In genomic region chr5:2748841-2749513, GRCh38 we compare ENCODE assay signal across 13 cellular contexts. TPM values are rescaled to one million over a fixed set of nuclear protein-coding genes. Genes with fewer than 3 reads are reported as not detected.
DNase-seq lines count a peak whose midpoint lies in the region; ATAC-seq and TF ChIP-seq lines count a peak whose summit lies in the region.
"Had no signal": no experiment of that assay in that cellular context is flagged by ENCODE, and none has a peak within 500 bp of the region (broad histone marks: within the 10 kb centered on the region; RNA-seq: fewer than 3 reads in every experiment).

No MANE protein-coding gene starts in this region.

- TF ChIP-seq CTCF in mammary epithelial cell (conservative IDR thresholded peaks at IDR 0.05 in 1 of 2, IDR thresholded peaks at IDR 0.05 in 1 of 2; ENCODE audit: extremely low read depth in 1 of 2, insufficient read depth in 1 of 2, low read depth in 1 of 2, low read length in 2 of 2) (no peak), suprapubic skin (IDR thresholded peaks at IDR 0.05) (no peak)

- DNase-seq in activated CD4-positive, alpha-beta memory T cell treated with anti-CD3 and anti-CD28 coated beads, Interleukin-2, amount 10 ng/mL, durations not matched to agents 7 days and 5 days = no peak
- DNase-seq in activated CD4-positive, alpha-beta memory T cell treated with anti-CD3 and anti-CD28 coated beads for 36 hours = no peak
- peak; percentile 32 for DNase-seq in mammary epithelial cell
- DNase-seq in kidney tubule cell (ENCODE audit: low spot score) = peak; percentile 11
- no peak for DNase-seq in suprapubic skin (ENCODE audit: low spot score in 2 of 2)
- DNase-seq in MV-4-11 (lab: John Stamatoyannopoulos, UW) = no peak
- DNase-seq: activated T-cell treated with anti-CD3 and anti-CD28 coated beads, Interleukin-2, amount 50 U/mL, for 1 hour; NCI-H1436; SHP77 had no signal

- H3K4me1 Mint-ChIP-seq in activated CD4-positive, alpha-beta memory T cell treated with anti-CD3 and anti-CD28 coated beads, Interleukin-2, amount 10 ng/mL, durations not matched to agents 7 days and 5 days = peaks cover 1% of the 10 kb centered on the region
- no peaks in the 10 kb centered on the region for H3K4me1 Mint-ChIP-seq in activated CD4-positive, alpha-beta memory T cell treated with anti-CD3 and anti-CD28 coated beads for 36 hours (ENCODE audit: low read depth)

- dilution Hi-C loops in mammary epithelial cell (cut with HindIII; ENCODE audit: low sequenced_read_pairs) = loop anchor here (10.0 kb wide), 1 partner anchor 566 kb away; no protein-coding TSS in a partner anchor

- no peaks in the 10 kb centered on the region for H3K27me3 ChIP-seq in mammary epithelial cell (ENCODE audit: insufficient read depth, low read length)
- peaks cover 34% of the 10 kb centered on the region for H3K27me3 ChIP-seq in suprapubic skin

- CTCF ChIA-PET in activated CD4-positive, alpha-beta memory T cell treated with anti-CD3 and anti-CD28 coated beads, Interleukin-2, amount 10 ng/mL, durations not matched to agents 7 days and 5 days (lab: Charles Lee) = no interaction called here
- CTCF ChIA-PET in activated CD4-positive, alpha-beta memory T cell treated with anti-CD3 and anti-CD28 coated beads for 36 hours (lab: Charles Lee) = no interaction called here
- CTCF ChIA-PET in mammary epithelial cell (lab: Charles Lee; ENCODE audit: low non-redundant PET) = no interaction called here

- TF ChIP-seq EP300 in suprapubic skin (IDR thresholded peaks at IDR 0.05) = no peak

- H3K4me2 ChIP-seq in mammary epithelial cell (ENCODE audit: insufficient read depth, low read depth, low read length) = peak overlapping the region; percentile 94

- peaks cover 15% of the 10 kb centered on the region for H4K20me1 ChIP-seq in mammary epithelial cell (ENCODE audit: insufficient read depth, low read length)

- peaks cover 91% of the 10 kb centered on the region for H3K79me2 ChIP-seq in mammary epithelial cell (ENCODE audit: insufficient read depth, low read length)

- H3K9me3 Mint-ChIP-seq in activated CD4-positive, alpha-beta memory T cell treated with anti-CD3 and anti-CD28 coated beads, Interleukin-2, amount 10 ng/mL, durations not matched to agents 7 days and 5 days = peaks cover 6% of the 10 kb centered on the region
- peaks cover 4% of the 10 kb centered on the region for H3K9me3 Mint-ChIP-seq in activated CD4-positive, alpha-beta memory T cell treated with anti-CD3 and anti-CD28 coated beads for 36 hours

- peaks cover 16% of the 10 kb centered on the region for H3K36me3 Mint-ChIP-seq in activated CD4-positive, alpha-beta memory T cell treated with anti-CD3 and anti-CD28 coated beads, Interleukin-2, amount 10 ng/mL, durations not matched to agents 7 days and 5 days (ENCODE audit: low read depth)
- peaks cover 9% of the 10 kb centered on the region for H3K36me3 Mint-ChIP-seq in activated CD4-positive, alpha-beta memory T cell treated with anti-CD3 and anti-CD28 coated beads for 36 hours

- in situ Hi-C loops in mammary epithelial cell (cut with MboI; ENCODE audit: low sequenced_read_pairs in 2 of 2) = loop anchor here (5.0 kb wide), 1 partner anchor 848 kb away; the partner anchor contains the start of gene IRX1 (in 2 of the 2)

- POLR2A ChIA-PET in activated CD4-positive, alpha-beta memory T cell treated with anti-CD3 and anti-CD28 coated beads, Interleukin-2, amount 10 ng/mL, durations not matched to agents 7 days and 5 days (lab: Charles Lee) = no interaction called here
- POLR2A ChIA-PET in activated CD4-positive, alpha-beta memory T cell treated with anti-CD3 and anti-CD28 coated beads for 36 hours (lab: Charles Lee) = no interaction called here

- 0% methylated on average over 2 of the region's 74 CpGs for WGBS in mammary epithelial cell (ENCODE audit: low coverage, missing lambda C conversion rate)
- WGBS in suprapubic skin = 35% methylated on average over 23 of the region's 74 CpGs

- H3K27ac Mint-ChIP-seq in activated CD4-positive, alpha-beta memory T cell treated with anti-CD3 and anti-CD28 coated beads, Interleukin-2, amount 10 ng/mL, durations not matched to agents 7 days and 5 days = peak overlapping the region; percentile 27
- no peak overlapping the region for H3K27ac Mint-ChIP-seq in activated CD4-positive, alpha-beta memory T cell treated with anti-CD3 and anti-CD28 coated beads for 36 hours

- peak overlapping the region; percentile 81 for H3K27ac ChIP-seq in mammary epithelial cell (ENCODE audit: insufficient read depth, low read depth, low read length)
- H3K27ac ChIP-seq in suprapubic skin = peak overlapping the region; percentile 93
- H3K27ac ChIP-seq: epithelial cell of prostate had no signal

- peak overlapping the region; percentile 84 to 94 (median 91) for H3K4me3 ChIP-seq in mammary epithelial cell (replicated peaks in 1 of 3; ENCODE audit: insufficient read depth in 1 of 3, low read depth in 2 of 3, low read length in 3 of 3)
- H3K4me3 ChIP-seq in suprapubic skin = peak overlapping the region; percentile 83

- H3K36me3 ChIP-seq in mammary epithelial cell (ENCODE audit: insufficient read depth, low read length) (peaks cover 14% of the 10 kb centered on the region), suprapubic skin (peaks cover 11% of the 10 kb centered on the region)

- peaks cover 39% of the 10 kb centered on the region for H3K4me1 ChIP-seq in mammary epithelial cell (ENCODE audit: insufficient read depth, low read length)
- peaks cover 57% of the 10 kb centered on the region for H3K4me1 ChIP-seq in suprapubic skin

- H2AFZ ChIP-seq in mammary epithelial cell (ENCODE audit: low read depth, low read length) = no peak overlapping the region

- no peak for TF ChIP-seq POLR2A in suprapubic skin (IDR thresholded peaks at IDR 0.05)

- H3K27me3 Mint-ChIP-seq in activated CD4-positive, alpha-beta memory T cell treated with anti-CD3 and anti-CD28 coated beads, Interleukin-2, amount 10 ng/mL, durations not matched to agents 7 days and 5 days = peaks cover 53% of the 10 kb centered on the region
- peaks cover 54% of the 10 kb centered on the region for H3K27me3 Mint-ChIP-seq in activated CD4-positive, alpha-beta memory T cell treated with anti-CD3 and anti-CD28 coated beads for 36 hours

- H3K9me3 ChIP-seq in mammary epithelial cell (replicated peaks; ENCODE audit: insufficient read depth, low read length) (no peaks in the 10 kb centered on the region), suprapubic skin (no peaks in the 10 kb centered on the region)

- intact Hi-C loops in activated CD4-positive, alpha-beta memory T cell treated with anti-CD3 and anti-CD28 coated beads for 36 hours (cut with micrococcal nuclease) = no loop called here
- intact Hi-C loops in mammary epithelial cell (cut with micrococcal nuclease) = loop anchor here (5.0 kb wide), 4 partner anchors 817 to 1763 kb away; partner anchors contain the start of gene IRX4

- H3K4me3 Mint-ChIP-seq in activated CD4-positive, alpha-beta memory T cell treated with anti-CD3 and anti-CD28 coated beads, Interleukin-2, amount 10 ng/mL, durations not matched to agents 7 days and 5 days = peak overlapping the region; percentile 21
- H3K4me3 Mint-ChIP-seq in activated CD4-positive, alpha-beta memory T cell treated with anti-CD3 and anti-CD28 coated beads for 36 hours = no peak overlapping the region

- H3K9ac ChIP-seq in mammary epithelial cell (ENCODE audit: insufficient read depth, low read length) = peak overlapping the region; percentile 89

- no TSS peak for BruUV-seq in mammary epithelial cell (replicated peaks; lab: Mats Ljungman, UMichigan)

- ATAC-seq in GM18517 (IDR thresholded peaks at IDR 0.05; ENCODE audit: unreplicated experiment) = no peak
- ATAC-seq in GM18909 (IDR thresholded peaks at IDR 0.05; ENCODE audit: poor library complexity, unreplicated experiment) = no peak
- ATAC-seq: HCT116 had no signal

RNA-seq across cellular contexts. Expression of gene IRX2, which starts 2.5 kb away (rescaled TPM):
- total RNA-seq in activated CD4-positive, alpha-beta memory T cell treated with anti-CD3 and anti-CD28 coated beads, Interleukin-2, amount 10 ng/mL, durations not matched to agents 7 days and 5 days = not detected
- total RNA-seq in activated CD4-positive, alpha-beta memory T cell treated with anti-CD3 and anti-CD28 coated beads for 36 hours = not detected
- total RNA-seq in mammary epithelial cell (10 to 100 TPM; 41.5 to 69.0 TPM), suprapubic skin (10 to 100 TPM; 24.3 to 41.1 (median 32.7) TPM)
- polyA plus RNA-seq in mammary epithelial cell = 18.4 TPM
- polyA minus RNA-seq in mammary epithelial cell = 4.8 TPM

Comparison
In these comparisons a context has a peak if more than half of its experiments do, and no peak if none do; other contexts are left out.
1. DNase-seq: peak in mammary epithelial cell (single experiment) and kidney tubule cell (single experiment); none in activated CD4-positive, alpha-beta memory T cell treated with anti-CD3 and anti-CD28 coated beads, Interleukin-2, amount 10 ng/mL, durations not matched to agents 7 days and 5 days (single experiment), activated CD4-positive, alpha-beta memory T cell treated with anti-CD3 and anti-CD28 coated beads for 36 hours (single experiment), suprapubic skin (0 of 2) and MV-4-11 (single experiment).
2. RNA of gene IRX2, which starts 2.5 kb away (total RNA-seq): 41.5 to 69.0 TPM in mammary epithelial cell and 24.3 to 41.1 TPM in suprapubic skin; not detected in activated CD4-positive, alpha-beta memory T cell treated with anti-CD3 and anti-CD28 coated beads, Interleukin-2, amount 10 ng/mL, durations not matched to agents 7 days and 5 days and not detected in activated CD4-positive, alpha-beta memory T cell treated with anti-CD3 and anti-CD28 coated beads for 36 hours; every median in the first group is over 10 times any median in the second.